11 cellular contexts compared by ENCODE assay signal in genomic region chr3:4845882-4846281, GRCh38.
DNase-seq lines count a peak whose midpoint lies in the region; ATAC-seq, FAIRE-seq and TF ChIP-seq lines count a peak whose summit lies in the region.
"Had no signal": no experiment of that assay in that cellular context is flagged by ENCODE, and none has a peak within 500 bp of the region (broad histone marks: within the 10 kb centered on the region; RNA-seq: fewer than 3 reads in every experiment).

No MANE protein-coding gene starts in this region.

- peak overlapping the region; percentile 83 for H3K4me2 ChIP-seq in GM12878 (ENCODE audit: control insufficient read depth, insufficient read depth)

- no peak for TF ChIP-seq RAD21 in GM12878 (IDR thresholded peaks at IDR 0.05; ENCODE audit: insufficient read depth, low read depth, low read length)

- CTCF ChIA-PET in GM12878 (lab: Yijun Ruan, JAX) = interaction anchor here (9.2 kb wide), 1 partner anchor 129 kb away, joined by 78 read pairs; no protein-coding TSS in a partner anchor

- whole genome bisulfite sequencing in GM12878 (ENCODE audit: insufficient coverage, insufficient replicate concordance, low lambda C conversion rate, missing lambda C conversion rate) = 0% methylated on average over 3 of the region's 3 CpGs

- H3K79me2 ChIP-seq in GM12878 (ENCODE audit: control insufficient read depth, insufficient read depth, low read length) = no peaks in the 10 kb centered on the region

- no peaks in the 10 kb centered on the region for H4K20me1 ChIP-seq in GM12878 (ENCODE audit: control insufficient read depth, insufficient read depth)

- DNase-seq in GM12878 (ENCODE audit: low read depth, low spot score) (peak; percentile 89), germinal center (ENCODE audit: low spot score) (no peak), NCI-H446 (lab: John Stamatoyannopoulos, UW) (no peak), amygdala (lab: John Stamatoyannopoulos, UW) (no peak)
- DNase-seq in stimulated activated CD4-positive, alpha-beta T cell treated with anti-CD3 and anti-CD28 coated beads, Interleukin-4, amount 100 ng/mL, for 4 hours = no peak
- DNase-seq: left colon had no signal

- BruUV-seq in GM12878 (replicated peaks; lab: Mats Ljungman, UMichigan) = no TSS peak

- TF ChIP-seq CTCF in GM12878 (IDR thresholded peaks at IDR 0.05 in 2 of 3, conservative IDR thresholded peaks at IDR 0.05 in 1 of 3; ENCODE audit: control insufficient read depth in 2 of 3, extremely low read depth in 1 of 3, insufficient read depth in 1 of 3, low read depth in 3 of 3, low read length in 3 of 3) = no peak

- no peak overlapping the region for H2AFZ ChIP-seq in GM12878 (ENCODE audit: control insufficient read depth, low read depth, low read length)

- peak; percentile 94 for FAIRE-seq in GM12878 (lab: Jason Lieb, UNC)

- in situ Hi-C loops in GM12878 (cut with MboI) = loop anchor here (5.0 kb wide), 1 partner anchor 131 kb away; the partner anchor contains the start of gene BHLHE40

- ATAC-seq in GM18499 (IDR thresholded peaks at IDR 0.05; ENCODE audit: insufficient read depth, unreplicated experiment) = peak; percentile 83
- ATAC-seq in GM21360 (IDR thresholded peaks at IDR 0.05; ENCODE audit: unreplicated experiment) = peak; percentile 85
- ATAC-seq in HG03108 (IDR thresholded peaks at IDR 0.05; ENCODE audit: unreplicated experiment) = peak; percentile 84
- peak; percentile 75 for ATAC-seq in GM12878
- ATAC-seq: left colon, Panc1 had no signal

- SMC1A ChIA-PET in GM12878 (lab: Charles Lee; ENCODE audit: uncharacterized antibody, unreplicated experiment) = interaction anchor here (1.3 to 10.6 kb wide), 4 partner anchors 9 to 131 kb away, joined by 4 to 185 read pairs (median 90); partner anchors contain the start of gene BHLHE40

- H3K27ac ChIP-seq in GM12878 (ENCODE audit: control insufficient read depth, insufficient read depth) = peak overlapping the region; percentile 74
- H3K27ac ChIP-seq: suprapubic skin had no signal

- no peaks in the 10 kb centered on the region; the same call in 2 of the 3 replicates for H3K9me3 ChIP-seq in GM12878 (replicated peaks; ENCODE audit: control insufficient read depth, insufficient read depth, low read length)
- H3K9me3 ChIP-seq: suprapubic skin had no signal

- 0 out of 2 replicates have a peak overlapping the region, but pooled peaks have one; percentile 25 for H3K9ac ChIP-seq in GM12878 (ENCODE audit: control insufficient read depth, insufficient read depth, low read length)

- POLR2A ChIA-PET in GM12878 (lab: Charles Lee) = no interaction called here

- no peaks in the 10 kb centered on the region for H3K27me3 ChIP-seq in GM12878 (replicated peaks in 1 of 2; ENCODE audit: control insufficient read depth in 2 of 2, insufficient read depth in 2 of 2, low read length in 1 of 2)
- H3K27me3 ChIP-seq: suprapubic skin had no signal

- no peak overlapping the region for H3K4me3 ChIP-seq in GM12878
- H3K4me3 ChIP-seq: suprapubic skin had no signal

- H3K4me1 ChIP-seq in GM12878 (ENCODE audit: control insufficient read depth, insufficient read depth, low read length) = peaks cover 45% of the 10 kb centered on the region

- intact Hi-C loops in GM12878 (cut with micrococcal nuclease; ENCODE audit: unreplicated experiment) = loop anchor here (1.0 to 5.0 kb wide), 4 partner anchors 12 to 351 kb away; no protein-coding TSS in a partner anchor

- H3K36me3 ChIP-seq in GM12878 (ENCODE audit: control insufficient read depth in 2 of 2, insufficient read depth in 2 of 2, low read length in 1 of 2) = peaks cover 0 to 2% of the 10 kb centered on the region in 2 experiments; a peak in 2 of 4 replicates
- H3K36me3 ChIP-seq: suprapubic skin had no signal

- RAD21 ChIA-PET in GM12878 (lab: Charles Lee; ENCODE audit: unreplicated experiment) = interaction anchor here (1.3 to 9.5 kb wide), 2 partner anchors 130 to 210 kb away, joined by 3 to 151 read pairs; partner anchors contain the start of gene BHLHE40

- peak; percentile 98 to 99 for TF ChIP-seq EP300 in GM12878 (IDR thresholded peaks at IDR 0.05; ENCODE audit: borderline replicate concordance in 1 of 2, control insufficient read depth in 1 of 2, low read depth in 2 of 2, low read length in 2 of 2)

- no peak for TF ChIP-seq POLR2A in GM12878 (IDR thresholded peaks at IDR 0.05; ENCODE audit: low read depth, low read length)

TF ChIP-seq in GM12878, 131 proteins besides CTCF, POLR2A, EP300 and RAD21 (continues in another document):
- TF ChIP-seq SIN3A (IDR thresholded peaks at IDR 0.05; ENCODE audit: low read depth, low read length) = no peak
- no peak; the same call in 1 of the 2 replicates for TF ChIP-seq POLR2AphosphoS2 (IDR thresholded peaks at IDR 0.05; ENCODE audit: low read depth, low read length)
- no peak for TF ChIP-seq KAT2A (conservative IDR thresholded peaks at IDR 0.05; ENCODE audit: control insufficient read depth, low read depth, low read length)
- peak; percentile 88; the same call in 1 of the 2 replicates for TF ChIP-seq MLLT1 (IDR thresholded peaks at IDR 0.05)
- TF ChIP-seq FOS (IDR thresholded peaks at IDR 0.05; ENCODE audit: borderline replicate concordance, extremely low read depth, insufficient read length) = no peak
- no peak for TF ChIP-seq HDAC6 (IDR thresholded peaks at IDR 0.05; ENCODE audit: unreplicated experiment)
- TF ChIP-seq IRF3 (IDR thresholded peaks at IDR 0.05) = no peak
- TF ChIP-seq USF1 (IDR thresholded peaks at IDR 0.05; ENCODE audit: borderline replicate concordance, extremely low read length, insufficient read depth, low read depth, low read length) = no peak
- TF ChIP-seq DPF2 (IDR thresholded peaks at IDR 0.05) = peak; percentile 69
- peak; percentile 99 for TF ChIP-seq TBL1XR1 (IDR thresholded peaks at IDR 0.05; ENCODE audit: low read depth, low read length)
- peak; percentile 93 for TF ChIP-seq RELB (IDR thresholded peaks at IDR 0.05; ENCODE audit: low read depth)
- TF ChIP-seq MYB (IDR thresholded peaks at IDR 0.05; ENCODE audit: borderline replicate concordance, low read depth, low read length) = no peak
- peak; percentile 84 for TF ChIP-seq RELA (IDR thresholded peaks at IDR 0.05; ENCODE audit: borderline replicate concordance, partially characterized antibody)
- TF ChIP-seq GATAD2B (conservative IDR thresholded peaks at IDR 0.05; ENCODE audit: low read depth) = peak; percentile 60; the same call in 1 of the 2 replicates
- no peak for TF ChIP-seq KDM1A (IDR thresholded peaks at IDR 0.05; ENCODE audit: borderline replicate concordance)
- no peak for TF ChIP-seq NFXL1 (IDR thresholded peaks at IDR 0.05; ENCODE audit: borderline replicate concordance)
- TF ChIP-seq SMAD5 (IDR thresholded peaks at IDR 0.05; ENCODE audit: low read depth) = no peak
- TF ChIP-seq NR2C2 (IDR thresholded peaks at IDR 0.05; ENCODE audit: borderline replicate concordance, control insufficient read depth, insufficient read length, low read depth) = no peak
- peak; percentile 89 to 94 for TF ChIP-seq BHLHE40 (IDR thresholded peaks at IDR 0.05; ENCODE audit: borderline replicate concordance in 1 of 2, low read depth in 2 of 2, low read length in 1 of 2)
- no peak for TF ChIP-seq YBX1 (IDR thresholded peaks at IDR 0.05)
- no peak for TF ChIP-seq SREBF2 (IDR thresholded peaks at IDR 0.05; ENCODE audit: low read length)
- TF ChIP-seq SIX5 (IDR thresholded peaks at IDR 0.05; ENCODE audit: low read depth, low read length, severe bottlenecking) = no peak
